In genomic region chr6:168371989-168372711, GRCh38 we compare ENCODE assay signal across 16 cellular contexts. TPM values are rescaled to one million over a fixed set of nuclear protein-coding genes. Genes with fewer than 3 reads are reported as not detected.
A peak's percentile ranks its signal among the peaks of the same experiment; 100 is the strongest.
DNase-seq lines count a peak whose midpoint lies in the region; ATAC-seq and TF ChIP-seq lines count a peak whose summit lies in the region.
"Had no signal": no experiment of that assay in that cellular context is flagged by ENCODE, and none has a peak within 500 bp of the region (broad histone marks: within the 10 kb centered on the region; RNA-seq: fewer than 3 reads in every experiment).

No MANE protein-coding gene starts in this region.

- no peaks in the 10 kb centered on the region for H3K9me3 Mint-ChIP-seq in Caco-2 (ENCODE audit: unreplicated experiment)
- H3K9me3 Mint-ChIP-seq in mesothelial cell of epicardium, result no peaks in the 10 kb centered on the region

- H3K9me3 ChIP-seq in Caco-2, result no peaks in the 10 kb centered on the region
- H3K9me3 ChIP-seq in HEK293 (ENCODE audit: control insufficient read depth, insufficient read depth, low read depth, low read length), result no peaks in the 10 kb centered on the region
- no peaks in the 10 kb centered on the region for H3K9me3 ChIP-seq in mucosa of descending colon
- no peaks in the 10 kb centered on the region for H3K9me3 ChIP-seq in suprapubic skin
- no peaks in the 10 kb centered on the region for H3K9me3 ChIP-seq in esophagus squamous epithelium

- TF ChIP-seq POLR2A in suprapubic skin (IDR thresholded peaks at IDR 0.05) (no peak), esophagus squamous epithelium (IDR thresholded peaks at IDR 0.05) (no peak)

- H3K36me3 ChIP-seq in Caco-2 (ENCODE audit: control insufficient read depth, insufficient read depth, low read length), result no peaks in the 10 kb centered on the region
- H3K36me3 ChIP-seq in HEK293 (ENCODE audit: control insufficient read depth in 2 of 2, insufficient read depth in 1 of 2, low read length in 2 of 2), result no peaks in the 10 kb centered on the region
- H3K36me3 ChIP-seq in mucosa of descending colon (ENCODE audit: low read depth), result no peaks in the 10 kb centered on the region
- H3K36me3 ChIP-seq in suprapubic skin, result no peaks in the 10 kb centered on the region
- no peaks in the 10 kb centered on the region for H3K36me3 ChIP-seq in esophagus squamous epithelium

- H3K27me3 Mint-ChIP-seq in Caco-2 (ENCODE audit: insufficient read depth, unreplicated experiment) (no peaks in the 10 kb centered on the region), mesothelial cell of epicardium (ENCODE audit: low read depth) (peaks cover 3% of the 10 kb centered on the region)
- H3K27me3 Mint-ChIP-seq: CD4-positive, CD25-positive, alpha-beta regulatory T cell had no signal

- no peak overlapping the region for H3K4me3 Mint-ChIP-seq in Caco-2 (ENCODE audit: unreplicated experiment)
- no peak overlapping the region for H3K4me3 Mint-ChIP-seq in mesothelial cell of epicardium
- H3K4me3 Mint-ChIP-seq: CD4-positive, CD25-positive, alpha-beta regulatory T cell had no signal

- 97% methylated on average over 10 of the region's 20 CpGs for WGBS in suprapubic skin
- WGBS in esophagus squamous epithelium, 2 donors, result 83 to 87% methylated on average over 1 to 9 of the region's 20 CpGs

- no peak for TF ChIP-seq CTCF in Caco-2 (IDR thresholded peaks at IDR 0.05; ENCODE audit: insufficient read depth in 1 of 2, low read depth in 1 of 2, low read length in 1 of 2, severe bottlenecking in 1 of 2, unreplicated experiment in 1 of 2)
- no peak for TF ChIP-seq CTCF in HEK293 (tag by site-specific recombination; IDR thresholded peaks at IDR 0.05)
- no peak for TF ChIP-seq CTCF in mucosa of descending colon (IDR thresholded peaks at IDR 0.05)
- no peak for TF ChIP-seq CTCF in suprapubic skin (IDR thresholded peaks at IDR 0.05)
- no peak for TF ChIP-seq CTCF in esophagus squamous epithelium (IDR thresholded peaks at IDR 0.05)
- TF ChIP-seq CTCF in mesothelial cell of epicardium (IDR thresholded peaks at IDR 0.05; ENCODE audit: unreplicated experiment), result no peak

- intact Hi-C loops in Caco-2 (cut with micrococcal nuclease; ENCODE audit: unreplicated experiment), result loop anchor here (2.0 to 10.0 kb wide), 3 partner anchors 70 to 245 kb away; partner anchors contain the start of gene SMOC2
- intact Hi-C loops in mucosa of descending colon (cut with DNase I, micrococcal nuclease), result loop anchor here (2.0 to 5.0 kb wide), 2 partner anchors 510 to 513 kb away; no protein-coding TSS in a partner anchor
- intact Hi-C loops in esophagus squamous epithelium (cut with DNase I), result loop anchor here (5.0 kb wide), 1 partner anchor 510 kb away; no protein-coding TSS in a partner anchor

- H3K36me3 Mint-ChIP-seq in Caco-2 (ENCODE audit: insufficient read depth, unreplicated experiment), result no peaks in the 10 kb centered on the region
- no peaks in the 10 kb centered on the region for H3K36me3 Mint-ChIP-seq in mesothelial cell of epicardium
- H3K36me3 Mint-ChIP-seq: CD4-positive, CD25-positive, alpha-beta regulatory T cell had no signal

- H3K4me3 ChIP-seq in Caco-2 (ENCODE audit: low read depth, low read length), result no peak overlapping the region
- H3K4me3 ChIP-seq in HEK293 (ENCODE audit: low read depth, low read length), result no peak overlapping the region
- H3K4me3 ChIP-seq in mucosa of descending colon, result no peak overlapping the region
- H3K4me3 ChIP-seq in suprapubic skin, result no peak overlapping the region
- H3K4me3 ChIP-seq in esophagus squamous epithelium, result no peak overlapping the region

- H3K4me1 ChIP-seq in Caco-2 (peaks cover 21% of the 10 kb centered on the region), HEK293 (ENCODE audit: control insufficient read depth, insufficient read depth, low read length) (no peaks in the 10 kb centered on the region), mucosa of descending colon (ENCODE audit: low read depth) (no peaks in the 10 kb centered on the region), suprapubic skin (peaks cover 7% of the 10 kb centered on the region), esophagus squamous epithelium (peaks cover 0 to 31% (median 0%) of the 10 kb centered on the region in 3 donors)

- H3K27ac ChIP-seq in HEK293 (ENCODE audit: extremely low read depth, low read depth, low read length) (no peak overlapping the region), suprapubic skin (no peak overlapping the region), esophagus squamous epithelium (no peak overlapping the region)

- peaks cover 6% of the 10 kb centered on the region for H3K4me1 Mint-ChIP-seq in Caco-2 (ENCODE audit: low read depth, unreplicated experiment)
- H3K4me1 Mint-ChIP-seq in mesothelial cell of epicardium, result peaks cover 18% of the 10 kb centered on the region

- ATAC-seq in mucosa of descending colon, result no peak
- no peak for ATAC-seq in HG03045 (IDR thresholded peaks at IDR 0.05; ENCODE audit: unreplicated experiment)
- ATAC-seq: HCT116 had no signal

- TF ChIP-seq EP300 in suprapubic skin (IDR thresholded peaks at IDR 0.05), result no peak

- DNase-seq in Caco-2 (no peak), mucosa of descending colon (peak in 2 of 3 donors; percentile 26 to 40), suprapubic skin (ENCODE audit: low spot score in 2 of 2) (peak; percentile 44 to 64), esophagus squamous epithelium (lab: John Stamatoyannopoulos, UW) (no peak), mesothelial cell of epicardium (ENCODE audit: low spot score in 2 of 2, unreplicated experiment in 2 of 2) (no peak)
- DNase-seq: CD4-positive, CD25-positive, alpha-beta regulatory T cell; DMS79; GOT3; KBM-7; NCI-H1436; NCI-H187 treated with DMSO at 0.1 percent for 48 hours; NCI-H2107 had no signal

- no TSS peak for BruUV-seq in Caco-2 (replicated peaks; lab: Mats Ljungman, UMichigan)

- H3K27me3 ChIP-seq in Caco-2 (replicated peaks; ENCODE audit: control insufficient read depth, insufficient read depth, low read length) (no peaks in the 10 kb centered on the region), suprapubic skin (peaks cover 8% of the 10 kb centered on the region), esophagus squamous epithelium (peaks cover 0 to 35% (median 0%) of the 10 kb centered on the region in 4 donors)

- POLR2A ChIA-PET in Caco-2 (lab: Charles Lee), result no interaction called here
- POLR2A ChIA-PET in HEK293 (lab: Yijun Ruan, JAX), result no interaction called here

- peak overlapping the region; percentile 60 for H3K27ac Mint-ChIP-seq in Caco-2 (ENCODE audit: unreplicated experiment)
- H3K27ac Mint-ChIP-seq in mesothelial cell of epicardium, result no peak overlapping the region

- CTCF ChIA-PET in Caco-2 (lab: Charles Lee), result no interaction called here
- CTCF ChIA-PET in HEK293 (lab: Yijun Ruan, JAX), result interaction anchor here (0.6 to 4.9 kb wide), 6 partner anchors 135 to 522 kb away, joined by 3 to 45 read pairs (median 3); no protein-coding TSS in a partner anchor

TF ChIP-seq in HEK293, 187 proteins besides CTCF, POLR2A, EP300 and RAD21:
- no peak for TF ChIP-seq ZNF133 (tag by site-specific recombination; IDR thresholded peaks at IDR 0.05)
- TF ChIP-seq ZFHX2 (tag by site-specific recombination; conservative IDR thresholded peaks at IDR 0.05), result peak; percentile 45

RNA-seq across cellular contexts. Expression of gene DACT2, which starts 52.6 kb away (rescaled TPM):
- total RNA-seq in Caco-2 (2022) (18.6 and 21.1 TPM in 2 replicates), mucosa of descending colon (1 to 10 TPM; 1.2 to 3.4 (median 1.5) TPM), suprapubic skin (10 to 100 TPM in 2 of 4 donors, 1 to 10 TPM in 2; 6.0 to 19.9 (median 10.0) TPM), esophagus squamous epithelium (1 to 10 TPM in 3 of 4 donors, under 1 TPM in 1; 0.57 to 2.8 (median 1.9) TPM), mesothelial cell of epicardium (7.3 to 8.0 TPM (median 7.4 TPM) in 3 replicates)
- total RNA-seq: CD4-positive, CD25-positive, alpha-beta regulatory T cell; NCI-H460 had no signal

Comparison
In these comparisons a context has a peak if more than half of its experiments do, and no peak if none do; other contexts are left out.
1. DNase-seq: peak in mucosa of descending colon (2 of 3) and suprapubic skin (2 of 2); none in Caco-2 (0 of 2), esophagus squamous epithelium (single experiment) and mesothelial cell of epicardium (0 of 2).